ENCODE assay signal across 9 cellular contexts in the genomic region with DNA sequence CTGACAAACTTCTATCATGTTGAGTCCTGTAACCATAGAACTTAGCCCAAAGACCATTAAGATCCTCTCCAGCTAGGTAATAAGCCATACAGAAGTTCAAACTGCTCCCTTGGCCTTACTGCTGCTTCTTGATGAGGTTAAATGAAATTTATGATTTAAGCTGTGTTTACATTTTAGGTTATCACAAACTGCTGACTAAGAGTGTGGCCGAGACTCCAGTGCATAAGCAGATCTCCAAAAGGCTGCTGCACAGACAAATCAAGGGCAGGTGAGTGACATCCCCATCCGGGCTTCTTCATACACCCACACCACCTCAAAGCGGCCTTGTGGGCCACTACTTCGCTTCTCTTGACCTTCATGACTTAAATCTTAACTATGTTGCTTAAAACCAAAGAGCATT.
"Had no signal": no experiment of that assay in that cellular context is flagged by ENCODE, and none has a peak within 500 bp of the region (broad histone marks: within the 10 kb centered on the region; RNA-seq: fewer than 3 reads in every experiment).

No MANE protein-coding gene starts in this region.

- H3K27ac ChIP-seq: GM23248, KMS-11 had no signal

- H3K4me3 ChIP-seq: GM23248 had no signal

- FAIRE-seq: H54, HTR-8/SVneo had no signal

- H3K4me1 Mint-ChIP-seq: H9 had no signal

- H2AFZ ChIP-seq: GM23248 had no signal

- H3K9ac ChIP-seq: GM23248, KMS-11 had no signal

- H3K4me3 Mint-ChIP-seq: H9 had no signal

- H3K9me3 Mint-ChIP-seq: H9 had no signal

- H3K27ac Mint-ChIP-seq: H9 had no signal

- H3K4me2 ChIP-seq: KMS-11 had no signal

- DNase-seq: GM23248, GOT3, H9, HCEC 1CT, Karpas-422, KBM-7 had no signal
